1 cellular context compared by ENCODE assay signal in the genomic region with DNA sequence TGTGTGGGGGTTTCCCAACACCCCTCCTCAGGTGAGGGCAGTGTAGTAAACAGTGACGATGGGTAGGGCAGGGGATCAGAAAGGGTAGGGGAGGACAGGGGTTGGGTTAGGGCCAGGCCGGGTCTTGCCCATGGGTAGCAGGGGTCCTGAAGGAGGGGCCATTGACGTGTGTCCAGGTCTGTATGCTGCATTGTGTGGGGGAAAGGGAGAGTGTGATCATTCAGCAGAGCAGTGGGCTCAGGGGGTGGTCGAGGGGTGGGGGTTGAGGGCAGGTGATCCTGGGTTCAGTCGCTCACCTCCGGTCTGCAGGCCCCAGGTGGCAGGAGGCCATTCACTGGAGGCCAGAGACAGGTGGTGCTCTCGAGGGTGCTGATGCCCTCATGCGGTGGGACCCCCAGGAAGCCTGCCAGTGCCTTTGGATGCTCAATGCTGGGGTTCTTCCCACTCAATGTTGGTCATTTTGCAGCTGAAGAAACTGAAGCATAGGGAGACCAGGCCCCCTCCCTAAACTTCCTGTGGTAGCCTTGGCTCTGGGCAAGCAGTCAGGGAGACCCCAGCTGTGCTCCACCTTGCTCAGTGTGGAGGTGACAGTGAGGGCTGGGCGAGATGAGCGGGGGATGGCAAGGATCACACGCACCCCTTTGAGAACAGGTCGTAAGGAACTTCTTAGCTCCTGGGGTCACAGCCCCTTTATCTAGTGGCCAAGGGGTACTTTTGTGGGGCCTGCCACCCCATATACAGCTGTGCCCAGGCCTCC.
TF ChIP-seq lines count a peak whose summit lies in the region.

No MANE protein-coding gene starts in this region.

TF ChIP-seq in H1, 55 proteins besides CTCF, POLR2A, EP300 and RAD21:
- TF ChIP-seq, protein P1, sequence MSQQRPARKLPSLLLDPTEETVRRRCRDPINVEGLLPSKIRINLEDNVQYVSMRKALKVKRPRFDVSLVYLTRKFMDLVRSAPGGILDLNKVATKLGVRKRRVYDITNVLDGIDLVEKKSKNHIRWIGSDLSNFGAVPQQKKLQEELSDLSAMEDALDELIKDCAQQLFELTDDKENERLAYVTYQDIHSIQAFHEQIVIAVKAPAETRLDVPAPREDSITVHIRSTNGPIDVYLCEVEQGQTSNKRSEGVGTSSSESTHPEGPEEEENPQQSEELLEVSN (IDR thresholded peaks at IDR 0.05), result no peak
- TF ChIP-seq HDAC2 (IDR thresholded peaks at IDR 0.05; ENCODE audit: borderline replicate concordance in 1 of 2, low read depth in 2 of 2, low read length in 2 of 2) (no peak), CHD1 (IDR thresholded peaks at IDR 0.05; ENCODE audit: low read depth, low read length) (no peak), KDM5A (IDR thresholded peaks at IDR 0.05; ENCODE audit: low read length) (no peak), SP2 (IDR thresholded peaks at IDR 0.05; ENCODE audit: low read length) (no peak), CREB1 (IDR thresholded peaks at IDR 0.05) (no peak), SP1 (IDR thresholded peaks at IDR 0.05; ENCODE audit: low read depth, low read length) (no peak), CBX8 (IDR thresholded peaks at IDR 0.05; ENCODE audit: borderline replicate concordance, low read depth, low read length) (no peak), MAFK (IDR thresholded peaks at IDR 0.05; ENCODE audit: low read depth, low read length) (no peak), GTF2F1 (IDR thresholded peaks at IDR 0.05; ENCODE audit: borderline replicate concordance, low read depth, low read length) (no peak), ZNF274 (IDR thresholded peaks at IDR 0.05; ENCODE audit: borderline replicate concordance, extremely low read depth, low read length) (no peak), RBBP5 (IDR thresholded peaks at IDR 0.05; ENCODE audit: borderline replicate concordance, low read depth, low read length) (no peak), SP4 (IDR thresholded peaks at IDR 0.05; ENCODE audit: low read length) (no peak), BCL11A (IDR thresholded peaks at IDR 0.05; ENCODE audit: low read depth in 2 of 2, low read length in 2 of 2) (no peak), KDM4A (IDR thresholded peaks at IDR 0.05; ENCODE audit: low read depth, low read length, severe bottlenecking) (no peak), BRCA1 (IDR thresholded peaks at IDR 0.05; ENCODE audit: low read depth, low read length) (no peak), POU5F1 (IDR thresholded peaks at IDR 0.05; ENCODE audit: low read depth, low read length) (no peak)
